Comparison of ENCODE assay signal across 1 cellular context in the genomic region with DNA sequence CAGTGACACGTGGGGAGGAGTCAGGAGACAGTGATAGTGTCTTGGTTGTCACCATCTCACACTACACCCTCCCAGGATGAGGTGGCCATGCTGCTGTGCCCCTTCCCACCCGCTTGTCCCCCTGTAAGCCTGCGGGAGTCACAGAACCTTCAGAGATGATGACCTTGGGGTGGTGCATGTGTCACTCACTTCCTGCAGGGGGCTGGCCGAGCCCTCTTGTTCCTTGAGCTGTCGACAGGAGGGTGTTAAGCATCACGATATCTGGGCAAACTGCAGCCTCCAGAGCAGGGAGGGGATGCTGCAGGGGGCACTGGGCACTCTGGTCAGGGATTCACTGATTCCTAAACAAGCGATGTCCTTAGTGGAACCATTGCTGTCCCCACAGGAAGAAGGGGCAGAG.
TF ChIP-seq lines count a peak whose summit lies in the region.

No MANE protein-coding gene starts in this region.

TF ChIP-seq in H1, 55 proteins besides CTCF, POLR2A, EP300 and RAD21:
- TF ChIP-seq ZNF274 (IDR thresholded peaks at IDR 0.05; ENCODE audit: borderline replicate concordance, extremely low read depth, low read length) = no peak
- no peak for TF ChIP-seq SIX5 (IDR thresholded peaks at IDR 0.05; ENCODE audit: low read depth, low read length)
- TF ChIP-seq JUN (IDR thresholded peaks at IDR 0.05; ENCODE audit: low read depth, low read length) = no peak
- TF ChIP-seq EZH2 (IDR thresholded peaks at IDR 0.05; ENCODE audit: low read depth, low read length, severe bottlenecking) = no peak
- TF ChIP-seq CEBPB (IDR thresholded peaks at IDR 0.05; ENCODE audit: low read depth, low read length) = no peak
- TF ChIP-seq TCF12 (IDR thresholded peaks at IDR 0.05; ENCODE audit: low read depth, low read length) = no peak
- TF ChIP-seq SRF (IDR thresholded peaks at IDR 0.05; ENCODE audit: low read depth, low read length) = no peak
- TF ChIP-seq CTBP2 (IDR thresholded peaks at IDR 0.05; ENCODE audit: borderline replicate concordance, insufficient read depth, insufficient read length, low read length) = no peak
- TF ChIP-seq SP4 (IDR thresholded peaks at IDR 0.05; ENCODE audit: low read length) = no peak
- no peak for TF ChIP-seq CREB1 (IDR thresholded peaks at IDR 0.05)
- TF ChIP-seq KDM5A (IDR thresholded peaks at IDR 0.05; ENCODE audit: low read length) = no peak
- TF ChIP-seq, protein P1, sequence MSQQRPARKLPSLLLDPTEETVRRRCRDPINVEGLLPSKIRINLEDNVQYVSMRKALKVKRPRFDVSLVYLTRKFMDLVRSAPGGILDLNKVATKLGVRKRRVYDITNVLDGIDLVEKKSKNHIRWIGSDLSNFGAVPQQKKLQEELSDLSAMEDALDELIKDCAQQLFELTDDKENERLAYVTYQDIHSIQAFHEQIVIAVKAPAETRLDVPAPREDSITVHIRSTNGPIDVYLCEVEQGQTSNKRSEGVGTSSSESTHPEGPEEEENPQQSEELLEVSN (IDR thresholded peaks at IDR 0.05) = no peak
- no peak for TF ChIP-seq CBX5 (IDR thresholded peaks at IDR 0.05; ENCODE audit: low read depth, low read length)
- no peak for TF ChIP-seq RBBP5 (IDR thresholded peaks at IDR 0.05; ENCODE audit: borderline replicate concordance, low read depth, low read length)
- TF ChIP-seq NRF1 (IDR thresholded peaks at IDR 0.05; ENCODE audit: low read depth, low read length) = no peak
- no peak for TF ChIP-seq SIRT6 (IDR thresholded peaks at IDR 0.05; ENCODE audit: low read length)
- TF ChIP-seq SIN3A (conservative IDR thresholded peaks at IDR 0.05 in 1 of 2, IDR thresholded peaks at IDR 0.05 in 1 of 2; ENCODE audit: low read depth in 1 of 2, low read length in 2 of 2) = no peak
- no peak for TF ChIP-seq JUND (IDR thresholded peaks at IDR 0.05; ENCODE audit: low read length)
